ENCODE assay signal across 10 cellular contexts in genomic region chr6:52543729-52544324, GRCh38. TPM values are rescaled to one million over a fixed set of nuclear protein-coding genes. Genes with fewer than 3 reads are reported as not detected.
DNase-seq lines count a peak whose midpoint lies in the region; ATAC-seq and TF ChIP-seq lines count a peak whose summit lies in the region.
"Had no signal": no experiment of that assay in that cellular context is flagged by ENCODE, and none has a peak within 500 bp of the region (broad histone marks: within the 10 kb centered on the region; RNA-seq: fewer than 3 reads in every experiment).

No MANE protein-coding gene starts in this region.

- peak overlapping the region; percentile 16; the same call in 1 of the 2 replicates for H3K4me3 ChIP-seq in Karpas-422 (ENCODE audit: low read length)
- H3K4me3 ChIP-seq in choroid plexus epithelial cell (ENCODE audit: low read depth, low read length): no peak overlapping the region
- no peak overlapping the region for H3K4me3 ChIP-seq in right lobe of liver
- H3K4me3 ChIP-seq in upper lobe of right lung: no peak overlapping the region

- 26% methylated on average over 7 of the region's 7 CpGs for WGBS in right lobe of liver (ENCODE audit: insufficient coverage, low coverage, low lambda C conversion rate, missing lambda C conversion rate)

- no peaks in the 10 kb centered on the region for H3K27me3 ChIP-seq in Karpas-422 (ENCODE audit: low read length)
- H3K27me3 ChIP-seq in right lobe of liver: no peaks in the 10 kb centered on the region
- no peaks in the 10 kb centered on the region for H3K27me3 ChIP-seq in upper lobe of right lung

- no peak for TF ChIP-seq POLR2A in right lobe of liver (IDR thresholded peaks at IDR 0.05)

- intact Hi-C loops in right lobe of liver (cut with DNase I) (no loop called here), upper lobe of right lung (cut with DNase I) (no loop called here)

- peaks cover 100% of the 10 kb centered on the region for H3K4me1 ChIP-seq in Karpas-422 (ENCODE audit: low read length)
- H3K4me1 ChIP-seq in right lobe of liver: peaks cover 0 to 60% (median 31%) of the 10 kb centered on the region in 4 donors
- H3K4me1 ChIP-seq in upper lobe of right lung: peaks cover 31% of the 10 kb centered on the region

- ATAC-seq in right lobe of liver (peak; percentile 45 to 73 (median 58)), upper lobe of right lung (peak; percentile 36), HG03045 (IDR thresholded peaks at IDR 0.05; ENCODE audit: unreplicated experiment) (no peak), HG03565 (IDR thresholded peaks at IDR 0.05; ENCODE audit: unreplicated experiment) (no peak)

- H3K9me2 ChIP-seq in Karpas-422 (replicated peaks; ENCODE audit: insufficient read depth, low read length): no peaks in the 10 kb centered on the region

- H3K4me2 ChIP-seq in Karpas-422 (ENCODE audit: low read depth, low read length, poor library complexity, severe bottlenecking): peak overlapping the region; percentile 62

- no peaks in the 10 kb centered on the region for H4K20me1 ChIP-seq in Karpas-422 (ENCODE audit: insufficient read depth, low read depth, low read length)

- peaks cover 89% of the 10 kb centered on the region for H3K79me2 ChIP-seq in Karpas-422 (ENCODE audit: low read length)

- peak overlapping the region; percentile 51 for H3K9ac ChIP-seq in Karpas-422 (ENCODE audit: low read length)

- H3K27ac ChIP-seq in Karpas-422 (ENCODE audit: low read length) (peak overlapping the region; percentile 96), right lobe of liver (peak overlapping the region; percentile 47 to 81 (median 69)), upper lobe of right lung (peak overlapping the region; percentile 45)

- no peak for TF ChIP-seq CTCF in choroid plexus epithelial cell (conservative IDR thresholded peaks at IDR 0.05; ENCODE audit: low read depth, low read length)
- TF ChIP-seq CTCF in right lobe of liver (IDR thresholded peaks at IDR 0.05): no peak
- TF ChIP-seq CTCF in upper lobe of right lung (IDR thresholded peaks at IDR 0.05): no peak

- DNase-seq in Karpas-422 (peak; percentile 65), choroid plexus epithelial cell (ENCODE audit: low read depth) (peak; percentile 73), right lobe of liver (no peak), upper lobe of right lung (no peak)
- no peak for DNase-seq in activated effector memory CD4-positive, alpha-beta T cell treated with anti-CD3 and anti-CD28 coated beads, Interleukin-2, amount 50 U/mL, for 16 hours
- DNase-seq: amniotic stem cell, hippocampal formation, NCI-H524 treated with DMSO at 0.1 percent for 48 hours had no signal

- no peaks in the 10 kb centered on the region for H3K36me3 ChIP-seq in Karpas-422 (ENCODE audit: insufficient read depth, low read length)
- H3K36me3 ChIP-seq in right lobe of liver: no peaks in the 10 kb centered on the region
- H3K36me3 ChIP-seq in upper lobe of right lung: no peaks in the 10 kb centered on the region

- H3K9me3 ChIP-seq in Karpas-422 (ENCODE audit: low read length) (no peaks in the 10 kb centered on the region), right lobe of liver (no peaks in the 10 kb centered on the region), upper lobe of right lung (no peaks in the 10 kb centered on the region)

- H2AFZ ChIP-seq in Karpas-422 (ENCODE audit: low read length): no peak overlapping the region

RNA-seq across cellular contexts. Expression of gene TRAM2, which starts 33.0 kb away (rescaled TPM):
- 19.3 and 24.1 TPM in 2 replicates for total RNA-seq in Karpas-422 (2014; rRNA removed; shearing (Covaris generic); ENCODE audit: low replicate concordance)
- total RNA-seq in right lobe of liver: 10 to 100 TPM; 16.1 to 24.8 (median 17.8) TPM
- total RNA-seq in upper lobe of right lung: 24.2 TPM

Comparison
In these comparisons a context has a peak if more than half of its experiments do, and no peak if none do; other contexts are left out.
1. DNase-seq: peak in Karpas-422 (single experiment) and choroid plexus epithelial cell (single experiment); none in right lobe of liver (0 of 3), upper lobe of right lung (single experiment) and activated effector memory CD4-positive, alpha-beta T cell treated with anti-CD3 and anti-CD28 coated beads, Interleukin-2, amount 50 U/mL, for 16 hours (single experiment).
2. H3K27ac ChIP-seq: peak in every context shown above with its lines; median percentile 96 in Karpas-422; 69 in right lobe of liver; 45 in upper lobe of right lung.
3. ATAC-seq: peak in right lobe of liver (4 of 4) and upper lobe of right lung (single experiment); none in HG03045 (single experiment) and HG03565 (single experiment).